ENCODE assay signal across 1 cellular context in genomic region chr12:63151061-63151897, GRCh38.
TF ChIP-seq lines count a peak whose summit lies in the region.

TSS of gene AVPR1A (minus strand) at chr12:63151201. CDS start at chr12:63150836, 365 bp downstream.

TF ChIP-seq in A549, 52 proteins besides CTCF, POLR2A, EP300 and RAD21 (continued from another document):
- TF ChIP-seq RARB (CRISPR knock-in tag; IDR thresholded peaks at IDR 0.05): no peak
- TF ChIP-seq ZSCAN20 (CRISPR knock-in tag; IDR thresholded peaks at IDR 0.05): no peak
- no peak for TF ChIP-seq JUN (IDR thresholded peaks at IDR 0.05)
- no peak for TF ChIP-seq ATOH8 (CRISPR knock-in tag; IDR thresholded peaks at IDR 0.05; ENCODE audit: low read depth)
